ENCODE assay signal across 8 cellular contexts in genomic region chr6:125099211-125100017, GRCh38. TPM values are rescaled to one million over a fixed set of nuclear protein-coding genes. Genes with fewer than 3 reads are reported as not detected.
DNase-seq lines count a peak whose midpoint lies in the region; ATAC-seq, FAIRE-seq and TF ChIP-seq lines count a peak whose summit lies in the region.

No MANE protein-coding gene starts in this region.

- intact Hi-C loops in HepG2 (cut with micrococcal nuclease; ENCODE audit: unreplicated experiment) = no loop called here

- no peak for TF ChIP-seq RAD21 in HepG2 (CRISPR knock-in tag; IDR thresholded peaks at IDR 0.05)

- CTCF ChIA-PET in HepG2 (lab: Yijun Ruan, JAX; ENCODE audit: low intra/inter-chr PET ratio, low total read pairs) = no interaction called here

- H4K20me1 ChIP-seq in BLaER1 treated with 17β-estradiol and CSF1 and Interleukin-3, amounts not matched to agents 10 nM and 100 nM = no peaks in the 10 kb centered on the region
- H4K20me1 ChIP-seq in HepG2 (ENCODE audit: insufficient read depth, low read length) = no peaks in the 10 kb centered on the region

- peak overlapping the region; percentile 54 to 74 (median 63) for H3K4me3 ChIP-seq in BLaER1 treated with 17β-estradiol and CSF1 and Interleukin-3, amounts not matched to agents 10 nM and 100 nM
- peak overlapping the region; percentile 3 to 58 (median 37); a peak in 4 of 6 replicates for H3K4me3 ChIP-seq in HepG2 (replicated peaks in 1 of 3; ENCODE audit: insufficient read depth in 1 of 3, low read depth in 2 of 3, low read length in 3 of 3)

- H3K36me3 ChIP-seq in BLaER1 treated with 17β-estradiol and CSF1 and Interleukin-3, amounts not matched to agents 10 nM and 100 nM = no peaks in the 10 kb centered on the region
- H3K36me3 ChIP-seq in HepG2 (replicated peaks in 1 of 2; ENCODE audit: control insufficient read depth in 1 of 2, insufficient read depth in 2 of 2, low read length in 2 of 2) = no peaks in the 10 kb centered on the region

- peak overlapping the region; percentile 82 to 96 (median 94) for H3K4me2 ChIP-seq in BLaER1 treated with 17β-estradiol and CSF1 and Interleukin-3, amounts not matched to agents 10 nM and 100 nM
- peak overlapping the region; percentile 54 for H3K4me2 ChIP-seq in HepG2 (ENCODE audit: low read depth, low read length)

- in situ Hi-C loops in KBM-7 (cut with MboI; ENCODE audit: low pct_unique_long_range_greater_than_20kb, low sequenced_read_pairs) (loop anchor here (25.0 kb wide), 1 partner anchor 212 kb away; no protein-coding TSS in a partner anchor), HepG2 (cut with HindIII; ENCODE audit: extremely low pct_ligation_motif_present, low pct_unique_long_range_greater_than_20kb) (no loop called here)

- no peak for TF ChIP-seq EP300 in HepG2 (IDR thresholded peaks at IDR 0.05; ENCODE audit: low read depth in 2 of 2, low read length in 2 of 2)
- TF ChIP-seq EP300 in HepG2 (CRISPR knock-in tag; IDR thresholded peaks at IDR 0.05; ENCODE audit: borderline replicate concordance) = no peak

- H3K9me3 ChIP-seq in BLaER1 treated with 17β-estradiol and CSF1 and Interleukin-3, amounts not matched to agents 10 nM and 100 nM (replicated peaks in 1 of 11) = no peaks in the 10 kb centered on the region
- no peaks in the 10 kb centered on the region for H3K9me3 ChIP-seq in HepG2 (ENCODE audit: low read length)

- H3K9ac ChIP-seq in BLaER1 treated with 17β-estradiol and CSF1 and Interleukin-3, amounts not matched to agents 10 nM and 100 nM = peak overlapping the region; percentile 63 to 77 (median 71); a peak in 21 of 22 replicates
- no peak overlapping the region for H3K9ac ChIP-seq in HepG2 (ENCODE audit: insufficient read depth, low read depth, low read length)

- DNase-seq in KBM-7 = peak; percentile 76
- DNase-seq in SW480 (ENCODE audit: low spot score) = peak; percentile 70
- peak; percentile 71 for DNase-seq in dermis blood vessel endothelial cell
- DNase-seq in HepG2 (ENCODE audit: low spot score) = no peak
- peak; percentile 18 to 36 for DNase-seq in stimulated activated CD4-positive, alpha-beta T cell treated with anti-CD3 and anti-CD28 coated beads, Interleukin-2, amount 100 ng/mL, for 24 hours

- no peak overlapping the region for H2AFZ ChIP-seq in HepG2 (ENCODE audit: low read length)

- no peaks in the 10 kb centered on the region for H3K79me2 ChIP-seq in HepG2 (ENCODE audit: insufficient read depth, low read length)

- TF ChIP-seq CTCF in HepG2 (CRISPR knock-in tag; IDR thresholded peaks at IDR 0.05) = peak; percentile 23; the same call in 1 of the 2 replicates

- peak overlapping the region in 9 of 11 experiments; percentile 21 to 72 (median 64); a peak in 17 of 22 replicates for H3K27ac ChIP-seq in BLaER1 treated with 17β-estradiol and CSF1 and Interleukin-3, amounts not matched to agents 10 nM and 100 nM
- no peak overlapping the region for H3K27ac ChIP-seq in HepG2 (ENCODE audit: extremely low read length, insufficient read depth, low read length)

- H3K4me1 ChIP-seq in BLaER1 treated with 17β-estradiol and CSF1 and Interleukin-3, amounts not matched to agents 10 nM and 100 nM = peaks cover 0 to 34% (median 22%) of the 10 kb centered on the region in 10 experiments; a peak in 13 of 20 replicates
- no peaks in the 10 kb centered on the region for H3K4me1 ChIP-seq in HepG2 (ENCODE audit: insufficient read depth, low read length)

- POLR2A ChIA-PET in HepG2 (lab: Yijun Ruan, JAX) = no interaction called here

- WGBS in HepG2 (ENCODE audit: low lambda C conversion rate) = 5% methylated on average over 31 of the region's 48 CpGs

- no peaks in the 10 kb centered on the region for H3K27me3 ChIP-seq in BLaER1 treated with 17β-estradiol and CSF1 and Interleukin-3, amounts not matched to agents 10 nM and 100 nM
- H3K27me3 ChIP-seq in HepG2 (ENCODE audit: control insufficient read depth in 1 of 2, insufficient read depth in 2 of 2, low read length in 2 of 2) = peaks cover 0 to 31% of the 10 kb centered on the region in 2 experiments; a peak in 4 of 5 replicates

- FAIRE-seq in HepG2 (lab: Jason Lieb, UNC) = no peak

- TF ChIP-seq POLR2A in HepG2 (IDR thresholded peaks at IDR 0.05; ENCODE audit: insufficient read depth in 1 of 2, low read depth in 2 of 2, low read length in 2 of 2) = no peak

- BruUV-seq in HepG2 (replicated peaks; lab: Mats Ljungman, UMichigan) = no TSS peak

- ATAC-seq in GM21367 (IDR thresholded peaks at IDR 0.05; ENCODE audit: unreplicated experiment) = peak; percentile 51
- peak; percentile 97 for ATAC-seq in HepG2
- no peak for ATAC-seq in GM19351 (IDR thresholded peaks at IDR 0.05; ENCODE audit: unreplicated experiment)

TF ChIP-seq in HepG2, 621 proteins besides CTCF, POLR2A, EP300 and RAD21 (continues in another document):
- TF ChIP-seq FOXC1 (CRISPR knock-in tag; IDR thresholded peaks at IDR 0.05; ENCODE audit: borderline replicate concordance) (no peak), ZNF709 (CRISPR knock-in tag; IDR thresholded peaks at IDR 0.05) (no peak), YY1 (IDR thresholded peaks at IDR 0.05; ENCODE audit: insufficient read depth, insufficient replicate concordance, low read depth, low read length) (no peak), NCOA1 (CRISPR knock-in tag; IDR thresholded peaks at IDR 0.05) (no peak), MAZ (IDR thresholded peaks at IDR 0.05; ENCODE audit: borderline replicate concordance, low read depth, low read length) (peak; percentile 23; the same call in 1 of the 2 replicates), MAZ (CRISPR knock-in tag; IDR thresholded peaks at IDR 0.05; ENCODE audit: low read depth) (no peak), ZNF891 (CRISPR knock-in tag; IDR thresholded peaks at IDR 0.05) (0 out of 2 replicates have a peak, but pooled peaks have one; percentile 35), HNRNPK (IDR thresholded peaks at IDR 0.05; ENCODE audit: low read depth, low read length, poor library complexity, severe bottlenecking) (peak; percentile 32), CHD4 (IDR thresholded peaks at IDR 0.05; ENCODE audit: borderline replicate concordance, low read length) (no peak), TBL1XR1 (IDR thresholded peaks at IDR 0.05; ENCODE audit: borderline replicate concordance, low read length, partially characterized antibody) (no peak), ZNF496 (CRISPR knock-in tag; IDR thresholded peaks at IDR 0.05; ENCODE audit: insufficient replicate concordance) (no peak), HOXA3 (CRISPR knock-in tag; IDR thresholded peaks at IDR 0.05) (no peak), NAIF1 (CRISPR knock-in tag; IDR thresholded peaks at IDR 0.05; ENCODE audit: borderline replicate concordance) (no peak), ZNF746 (CRISPR knock-in tag; IDR thresholded peaks at IDR 0.05) (no peak)

RNA-seq across cellular contexts. Expression of gene TPD52L1, which starts 54.2 kb away (rescaled TPM):
- 10.7 and 10.8 TPM in 2 replicates for total RNA-seq in dermis blood vessel endothelial cell
- total RNA-seq in HepG2 (2016; rRNA removed; fragmentation: Illumina TruSeq; extraction: Trizol) = 0.49 and 0.67 TPM in 2 replicates
- total RNA-seq in HepG2 (2016; cell fraction: cytosol; rRNA removed; fragmentation: Illumina TruSeq; extraction: Trizol; ENCODE audit: low read depth) = 0.35 TPM in 1 of 2 replicates, not detected in the other
- 0.30 and 0.31 TPM in 2 replicates for total RNA-seq in HepG2 (2016; cell fraction: insoluble cytoplasmic fraction; rRNA removed; fragmentation: Illumina TruSeq; extraction: Trizol)
- total RNA-seq in HepG2 (2016; cell fraction: membrane; rRNA removed; fragmentation: Illumina TruSeq; extraction: Trizol) = 0.25 and 0.45 TPM in 2 replicates
- 0.38 TPM in 1 of 2 replicates, not detected in the other for total RNA-seq in HepG2 (2016; cell fraction: nucleus; rRNA removed; fragmentation: Illumina TruSeq; extraction: Trizol)
- 0.47 and 0.53 TPM in 2 replicates for polyA plus RNA-seq in HepG2 (2011; rRNA removed)
- 0.40 and 0.47 TPM in 2 replicates for polyA plus RNA-seq in HepG2 (2011; cell fraction: cytosol; rRNA removed)
- 0.21 TPM in 1 of 2 replicates, not detected in the other for polyA plus RNA-seq in HepG2 (2011; cell fraction: nucleus; rRNA removed)
- polyA plus RNA-seq in HepG2 (2012) = 0.15 and 0.44 TPM in 2 replicates
- 0.35 and 0.50 TPM in 2 replicates for polyA plus RNA-seq in HepG2 (2016; cell fraction: cytosol; fragmentation: Illumina TruSeq; extraction: Trizol; ENCODE audit: low read depth)
- 0.70 and 1.2 TPM in 2 replicates for polyA plus RNA-seq in HepG2 (2016; cell fraction: insoluble cytoplasmic fraction; fragmentation: Illumina TruSeq; extraction: Trizol; ENCODE audit: low read depth)
- polyA plus RNA-seq in HepG2 (2016; cell fraction: membrane; fragmentation: Illumina TruSeq; extraction: Trizol; ENCODE audit: low read depth) = 0.61 and 0.80 TPM in 2 replicates
- 0.41 TPM in 1 of 2 replicates, not detected in the other for polyA plus RNA-seq in HepG2 (2016; cell fraction: nucleus; fragmentation: Illumina TruSeq; extraction: Trizol; ENCODE audit: insufficient read depth, low read depth)
- 0.88 and 7.0 TPM in 2 replicates for polyA minus RNA-seq in HepG2 (2011; rRNA and poly(A)+ RNA removed; ENCODE audit: low replicate concordance)
- polyA minus RNA-seq in HepG2 (2011; cell fraction: cytosol; rRNA and poly(A)+ RNA removed) = not detected in 2 replicates
- 0.25 TPM in 1 of 2 replicates, not detected in the other for polyA minus RNA-seq in HepG2 (2011; cell fraction: nucleus; rRNA and poly(A)+ RNA removed)
